ENCODE assay signal across 8 cellular contexts in the genomic region with DNA sequence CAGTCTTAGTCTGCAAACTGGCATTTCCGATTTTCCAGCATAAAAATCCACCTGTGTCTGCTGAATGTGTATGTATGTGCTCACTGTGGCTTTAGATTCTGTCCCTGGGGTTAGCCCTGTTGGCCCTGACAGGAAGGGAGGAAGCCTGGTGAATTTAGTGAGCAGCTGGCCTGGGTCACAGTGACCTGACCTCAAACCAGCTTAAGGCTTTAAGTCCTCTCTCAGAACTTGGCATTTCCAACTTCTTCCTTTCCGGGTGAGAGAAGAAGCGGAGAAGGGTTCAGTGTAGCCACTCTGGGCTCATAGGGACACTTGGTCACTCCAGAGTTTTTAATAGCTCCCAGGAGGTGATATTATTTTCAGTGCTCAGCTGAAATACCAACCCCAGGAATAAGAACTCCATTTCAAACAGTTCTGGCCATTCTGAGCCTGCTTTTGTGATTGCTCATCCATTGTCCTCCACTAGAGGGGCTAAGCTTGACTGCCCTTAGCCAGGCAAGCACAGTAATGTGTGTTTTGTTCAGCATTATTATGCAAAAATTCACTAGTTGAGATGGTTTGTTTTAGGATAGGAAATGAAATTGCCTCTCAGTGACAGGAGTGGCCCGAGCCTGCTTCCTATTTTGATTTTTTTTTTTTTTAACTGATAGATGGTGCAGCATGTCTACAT. TPM values are rescaled to one million over a fixed set of nuclear protein-coding genes. Genes with fewer than 3 reads are reported as not detected.
DNase-seq lines count a peak whose midpoint lies in the region; ATAC-seq and TF ChIP-seq lines count a peak whose summit lies in the region.

No MANE protein-coding gene starts in this region.

- ATAC-seq in activated CD8-positive, alpha-beta T cell treated with anti-CD3 and anti-CD28 coated beads for 36 hours = no peak
- no peak for ATAC-seq in activated CD8-positive, alpha-beta T cell treated with anti-CD3 and anti-CD28 coated beads, Interleukin-2, amount 10 ng/mL, durations not matched to agents 7 days and 5 days
- no peak for ATAC-seq in GM21529 (IDR thresholded peaks at IDR 0.05; ENCODE audit: unreplicated experiment)

- H3K9me3 Mint-ChIP-seq in activated CD8-positive, alpha-beta T cell treated with anti-CD3 and anti-CD28 coated beads for 36 hours = no peaks in the 10 kb centered on the region
- H3K9me3 Mint-ChIP-seq in activated CD8-positive, alpha-beta T cell treated with anti-CD3 and anti-CD28 coated beads, Interleukin-2, amount 10 ng/mL, durations not matched to agents 7 days and 5 days (ENCODE audit: insufficient read depth) = no peaks in the 10 kb centered on the region

- no peak overlapping the region for H3K4me3 Mint-ChIP-seq in activated CD8-positive, alpha-beta T cell treated with anti-CD3 and anti-CD28 coated beads for 36 hours
- H3K4me3 Mint-ChIP-seq in activated CD8-positive, alpha-beta T cell treated with anti-CD3 and anti-CD28 coated beads, Interleukin-2, amount 10 ng/mL, durations not matched to agents 7 days and 5 days = no peak overlapping the region

- H3K4me1 Mint-ChIP-seq in activated CD8-positive, alpha-beta T cell treated with anti-CD3 and anti-CD28 coated beads for 36 hours (ENCODE audit: low read depth) = peaks cover 49% of the 10 kb centered on the region
- peaks cover 43% of the 10 kb centered on the region for H3K4me1 Mint-ChIP-seq in activated CD8-positive, alpha-beta T cell treated with anti-CD3 and anti-CD28 coated beads, Interleukin-2, amount 10 ng/mL, durations not matched to agents 7 days and 5 days (ENCODE audit: low read depth)

- no peaks in the 10 kb centered on the region for H3K27me3 Mint-ChIP-seq in activated CD8-positive, alpha-beta T cell treated with anti-CD3 and anti-CD28 coated beads for 36 hours
- no peaks in the 10 kb centered on the region for H3K27me3 Mint-ChIP-seq in activated CD8-positive, alpha-beta T cell treated with anti-CD3 and anti-CD28 coated beads, Interleukin-2, amount 10 ng/mL, durations not matched to agents 7 days and 5 days (ENCODE audit: low read depth)

- intact Hi-C loops in activated CD8-positive, alpha-beta T cell treated with anti-CD3 and anti-CD28 coated beads for 36 hours (cut with micrococcal nuclease) = no loop called here

- peak; percentile 35 for TF ChIP-seq CTCF in activated CD8-positive, alpha-beta T cell treated with anti-CD3 and anti-CD28 coated beads for 36 hours (IDR thresholded peaks at IDR 0.05)
- TF ChIP-seq CTCF in fibroblast of the aortic adventitia (IDR thresholded peaks at IDR 0.05; ENCODE audit: insufficient read depth, low read length) = peak; percentile 92

- POLR2A ChIA-PET in activated CD8-positive, alpha-beta T cell treated with anti-CD3 and anti-CD28 coated beads for 36 hours (lab: Charles Lee) = interaction anchor here (0.6 kb wide), 1 partner anchor 289 kb away, joined by 3 read pairs; no protein-coding TSS in a partner anchor
- POLR2A ChIA-PET in activated CD8-positive, alpha-beta T cell treated with anti-CD3 and anti-CD28 coated beads, Interleukin-2, amount 10 ng/mL, durations not matched to agents 7 days and 5 days (lab: Charles Lee) = interaction anchor here (0.8 to 1.8 kb wide), 2 partner anchors 46 to 713 kb away, joined by 4 to 7 read pairs; no protein-coding TSS in a partner anchor

- peaks cover 25% of the 10 kb centered on the region for H3K36me3 Mint-ChIP-seq in activated CD8-positive, alpha-beta T cell treated with anti-CD3 and anti-CD28 coated beads for 36 hours (ENCODE audit: low read depth)
- H3K36me3 Mint-ChIP-seq in activated CD8-positive, alpha-beta T cell treated with anti-CD3 and anti-CD28 coated beads, Interleukin-2, amount 10 ng/mL, durations not matched to agents 7 days and 5 days (ENCODE audit: low read depth) = peaks cover 47% of the 10 kb centered on the region

- H3K4me3 ChIP-seq in fibroblast of the aortic adventitia (ENCODE audit: low read depth, low read length) = no peak overlapping the region

- no peak overlapping the region for H3K27ac Mint-ChIP-seq in activated CD8-positive, alpha-beta T cell treated with anti-CD3 and anti-CD28 coated beads for 36 hours
- no peak overlapping the region for H3K27ac Mint-ChIP-seq in activated CD8-positive, alpha-beta T cell treated with anti-CD3 and anti-CD28 coated beads, Interleukin-2, amount 10 ng/mL, durations not matched to agents 7 days and 5 days

- DNase-seq in activated CD8-positive, alpha-beta T cell treated with anti-CD3 and anti-CD28 coated beads for 36 hours = no peak
- no peak for DNase-seq in activated CD8-positive, alpha-beta T cell treated with anti-CD3 and anti-CD28 coated beads, Interleukin-2, amount 10 ng/mL, durations not matched to agents 7 days and 5 days
- DNase-seq in RPMI7951 (ENCODE audit: low read depth) (peak; percentile 19), fibroblast of the aortic adventitia (ENCODE audit: low read depth) (peak; percentile 75), retina (peak; percentile 37)
- DNase-seq in NK-92 treated with Interleukin-12 subunit alpha and Interleukin-12 subunit beta, amount 100 ng/mL, for 24 hours (lab: John Stamatoyannopoulos, UW) = no peak
- no peak for DNase-seq in stimulated activated CD4-positive, alpha-beta T cell treated with anti-CD3 and anti-CD28 coated beads, Interleukin-1b, Interleukin-23, amount 100 ng/mL, for 48 hours

- CTCF ChIA-PET in activated CD8-positive, alpha-beta T cell treated with anti-CD3 and anti-CD28 coated beads for 36 hours (lab: Charles Lee) = interaction anchor here (0.6 to 4.4 kb wide), 12 partner anchors 12 to 371 kb away, joined by 3 to 44 read pairs (median 4); a partner anchor contains a TSS
- CTCF ChIA-PET in activated CD8-positive, alpha-beta T cell treated with anti-CD3 and anti-CD28 coated beads, Interleukin-2, amount 10 ng/mL, durations not matched to agents 7 days and 5 days (lab: Charles Lee) = interaction anchor here (1.1 to 6.7 kb wide), 18 partner anchors 17 to 693 kb away, joined by 3 to 81 read pairs (median 6); a partner anchor contains a TSS

RNA-seq across cellular contexts. Expression of a gene that starts 2.5 kb away (rescaled TPM):
- under 1 TPM; 0.14 to 0.49 TPM for total RNA-seq in activated CD8-positive, alpha-beta T cell treated with anti-CD3 and anti-CD28 coated beads for 36 hours
- under 1 TPM; 0.42 to 0.78 TPM for total RNA-seq in activated CD8-positive, alpha-beta T cell treated with anti-CD3 and anti-CD28 coated beads, Interleukin-2, amount 10 ng/mL, durations not matched to agents 7 days and 5 days
- total RNA-seq in RPMI7951 (2014; rRNA removed; shearing (Covaris generic)) = 9.1 and 9.7 TPM in 2 replicates
- 135 and 212 TPM in 2 replicates for total RNA-seq in fibroblast of the aortic adventitia (ENCODE audit: low replicate concordance)

RNA-seq across cellular contexts. Expression of a gene that starts 47.6 kb away (rescaled TPM):
- 10 to 100 TPM; 42.8 to 45.1 TPM for total RNA-seq in activated CD8-positive, alpha-beta T cell treated with anti-CD3 and anti-CD28 coated beads for 36 hours
- 10 to 100 TPM; 89.3 to 92.7 TPM for total RNA-seq in activated CD8-positive, alpha-beta T cell treated with anti-CD3 and anti-CD28 coated beads, Interleukin-2, amount 10 ng/mL, durations not matched to agents 7 days and 5 days
- 18.2 and 23.6 TPM in 2 replicates for total RNA-seq in RPMI7951 (2014; rRNA removed; shearing (Covaris generic))
- total RNA-seq in fibroblast of the aortic adventitia (ENCODE audit: low replicate concordance) = 17.2 and 38.2 TPM in 2 replicates

Comparison
In these comparisons a context has a peak if more than half of its experiments do, and no peak if none do; other contexts are left out.
1. DNase-seq: peak in RPMI7951 (single experiment), fibroblast of the aortic adventitia (single experiment) and retina (single experiment); none in activated CD8-positive, alpha-beta T cell treated with anti-CD3 and anti-CD28 coated beads for 36 hours (single experiment), activated CD8-positive, alpha-beta T cell treated with anti-CD3 and anti-CD28 coated beads, Interleukin-2, amount 10 ng/mL, durations not matched to agents 7 days and 5 days (single experiment), NK-92 treated with Interleukin-12 subunit alpha and Interleukin-12 subunit beta, amount 100 ng/mL, for 24 hours (single experiment) and stimulated activated CD4-positive, alpha-beta T cell treated with anti-CD3 and anti-CD28 coated beads, Interleukin-1b, Interleukin-23, amount 100 ng/mL, for 48 hours (single experiment).
2. RNA of a gene that starts 2.5 kb away (total RNA-seq): 135 to 212 TPM in fibroblast of the aortic adventitia; 9.1 to 9.7 TPM in RPMI7951, 0.42 to 0.78 TPM in activated CD8-positive, alpha-beta T cell treated with anti-CD3 and anti-CD28 coated beads, Interleukin-2, amount 10 ng/mL, durations not matched to agents 7 days and 5 days and 0.14 to 0.49 TPM in activated CD8-positive, alpha-beta T cell treated with anti-CD3 and anti-CD28 coated beads for 36 hours; every median in the first group is over 10 times any median in the second.